In the genomic region with DNA sequence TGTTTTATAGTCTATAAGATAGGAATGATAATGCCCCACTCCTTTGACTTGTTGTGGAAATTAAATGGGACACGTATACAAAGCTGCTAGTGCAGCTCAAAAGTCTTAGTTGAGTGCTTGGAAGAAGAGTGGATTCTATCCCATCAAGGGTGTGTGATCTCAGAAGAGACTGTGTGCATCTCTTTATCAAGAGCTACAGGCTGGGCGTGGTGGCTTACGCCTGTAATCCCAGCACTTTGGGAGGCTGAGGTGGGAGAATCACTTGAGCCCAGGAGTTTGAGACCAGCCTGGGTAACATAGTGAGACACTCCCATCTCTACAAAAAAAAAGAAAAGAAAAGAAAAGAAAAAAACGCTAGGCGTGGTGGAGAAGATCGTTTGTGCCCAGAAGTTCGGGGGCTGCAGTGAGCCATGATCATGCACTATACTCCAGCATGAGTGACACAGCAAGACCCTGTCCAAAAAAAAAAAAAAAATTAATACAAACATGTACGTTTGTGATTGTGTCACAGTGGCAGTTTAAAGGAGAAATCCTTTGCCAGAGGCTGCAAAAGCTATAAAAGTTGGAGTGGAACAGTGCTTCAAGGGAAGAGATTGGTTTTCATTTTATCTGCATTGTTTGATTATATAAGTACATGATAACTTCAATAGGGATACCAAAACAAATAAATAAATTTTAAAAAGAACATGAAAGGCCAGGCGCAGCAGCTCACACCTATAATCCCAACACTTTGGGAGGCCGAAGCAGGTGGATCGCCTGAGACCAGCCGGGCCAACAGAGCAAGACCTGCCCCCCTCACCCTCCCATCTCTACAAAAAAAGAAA, we compare ENCODE assay signal across 8 cellular contexts. TPM values are rescaled to one million over a fixed set of nuclear protein-coding genes. Genes with fewer than 3 reads are reported as not detected.
DNase-seq lines count a peak whose midpoint lies in the region; ATAC-seq and TF ChIP-seq lines count a peak whose summit lies in the region.

No MANE protein-coding gene starts in this region.

- CTCF ChIA-PET in HEK293T (lab: Yijun Ruan, JAX): interaction anchor here (1.1 kb wide), 1 partner anchor 206 kb away, joined by 3 read pairs; no protein-coding TSS in a partner anchor

- H3K36me3 Mint-ChIP-seq in T-helper 17 cell (ENCODE audit: low read depth): no peaks in the 10 kb centered on the region

- DNase-seq in HEK293T (ENCODE audit: extremely low spot score) (no peak), T-helper 17 cell (no peak), fibroblast of villous mesenchyme (ENCODE audit: low read depth) (no peak), mesenteric fat pad (ENCODE audit: low spot score) (no peak), KBM-7 (no peak)
- no peak for DNase-seq in activated CD8-positive, alpha-beta memory T cell treated with anti-CD3 and anti-CD28 coated beads, Interleukin-2, amount 50 U/mL, for 4 hours

- POLR2A ChIA-PET in HEK293T (lab: Yijun Ruan, JAX): interaction anchor here (0.6 to 2.0 kb wide), 8 partner anchors 10 to 682 kb away, joined by 3 to 5 read pairs (median 3); a partner anchor contains a TSS

- no peaks in the 10 kb centered on the region for H3K27me3 Mint-ChIP-seq in T-helper 17 cell

- ATAC-seq in T-helper 17 cell (no peak), HG02610 (IDR thresholded peaks at IDR 0.05; ENCODE audit: unreplicated experiment) (no peak)

- H3K9me3 ChIP-seq in T-helper 17 cell (ENCODE audit: control insufficient read depth, low read length, poor library complexity, severe bottlenecking) (no peaks in the 10 kb centered on the region), skeletal muscle tissue (ENCODE audit: control insufficient read depth in 3 of 3, low read length in 3 of 3) (no peaks in the 10 kb centered on the region)

- H3K4me3 ChIP-seq in fibroblast of villous mesenchyme (ENCODE audit: low read depth, low read length): peak overlapping the region; percentile 57
- H3K4me3 ChIP-seq in skeletal muscle tissue (ENCODE audit: low read length in 3 of 3): peak overlapping the region; percentile 79 to 86 (median 82)

- H3K9ac ChIP-seq in skeletal muscle tissue (ENCODE audit: low read depth in 1 of 3, low read length in 3 of 3): peak overlapping the region; percentile 83 to 96 (median 92)

- H3K27ac Mint-ChIP-seq in T-helper 17 cell: peak overlapping the region; percentile 97

- H3K27me3 ChIP-seq in skeletal muscle tissue (ENCODE audit: control insufficient read depth in 3 of 3, insufficient read depth in 3 of 3, low read length in 3 of 3): no peaks in the 10 kb centered on the region

- H3K4me1 ChIP-seq in skeletal muscle tissue (ENCODE audit: control insufficient read depth in 3 of 3, insufficient read depth in 3 of 3, low read length in 3 of 3): peaks cover 14 to 18% (median 18%) of the 10 kb centered on the region in 3 donors

- in situ Hi-C loops in KBM-7 (cut with MboI; ENCODE audit: low pct_unique_long_range_greater_than_20kb, low sequenced_read_pairs): no loop called here

- H3K27ac ChIP-seq in skeletal muscle tissue (ENCODE audit: low read depth, low read length): no peak overlapping the region

- no peaks in the 10 kb centered on the region for H3K36me3 ChIP-seq in skeletal muscle tissue (ENCODE audit: control insufficient read depth in 3 of 3, insufficient read depth in 3 of 3, low read length in 3 of 3)

- TF ChIP-seq CTCF in fibroblast of villous mesenchyme (IDR thresholded peaks at IDR 0.05; ENCODE audit: insufficient read depth, low read depth, low read length): no peak

- H3K4me3 Mint-ChIP-seq in T-helper 17 cell: peak overlapping the region; percentile 90

- H3K4me1 Mint-ChIP-seq in T-helper 17 cell: peaks cover 20% of the 10 kb centered on the region

TF ChIP-seq in HEK293T, 16 proteins besides CTCF, POLR2A, EP300 and RAD21:
- TF ChIP-seq ZNF384 (IDR thresholded peaks at IDR 0.05) (peak; percentile 70), TARDBP (IDR thresholded peaks at IDR 0.05) (no peak), L3MBTL2 (conservative IDR thresholded peaks at IDR 0.05) (no peak), CTBP1 (IDR thresholded peaks at IDR 0.05; ENCODE audit: borderline replicate concordance) (no peak), SUZ12 (IDR thresholded peaks at IDR 0.05) (no peak), ELF4 (IDR thresholded peaks at IDR 0.05) (no peak)
- TF ChIP-seq, protein P1, sequence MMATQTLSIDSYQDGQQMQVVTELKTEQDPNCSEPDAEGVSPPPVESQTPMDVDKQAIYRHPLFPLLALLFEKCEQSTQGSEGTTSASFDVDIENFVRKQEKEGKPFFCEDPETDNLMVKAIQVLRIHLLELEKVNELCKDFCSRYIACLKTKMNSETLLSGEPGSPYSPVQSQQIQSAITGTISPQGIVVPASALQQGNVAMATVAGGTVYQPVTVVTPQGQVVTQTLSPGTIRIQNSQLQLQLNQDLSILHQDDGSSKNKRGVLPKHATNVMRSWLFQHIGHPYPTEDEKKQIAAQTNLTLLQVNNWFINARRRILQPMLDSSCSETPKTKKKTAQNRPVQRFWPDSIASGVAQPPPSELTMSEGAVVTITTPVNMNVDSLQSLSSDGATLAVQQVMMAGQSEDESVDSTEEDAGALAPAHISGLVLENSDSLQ (IDR thresholded peaks at IDR 0.05): peak; percentile 64
TF ChIP-seq in HEK293T: peak in this region for 2.

RNA-seq across cellular contexts. Expression of a gene that starts 0.9 kb away (rescaled TPM):
- 10 to 100 TPM; 22.1 to 22.3 TPM for total RNA-seq in T-helper 17 cell
- total RNA-seq in fibroblast of villous mesenchyme: 20.9 and 31.5 TPM in 2 replicates
- total RNA-seq in skeletal muscle tissue: 28.7 TPM
- 43.5 TPM for total RNA-seq in mesenteric fat pad

RNA-seq across cellular contexts. Expression of a gene that starts 38.9 kb away (rescaled TPM):
- not detected for total RNA-seq in T-helper 17 cell
- under 0.01 TPM in 1 of 2 replicates, not detected in the other for total RNA-seq in fibroblast of villous mesenchyme
- 0.52 TPM for total RNA-seq in skeletal muscle tissue
- total RNA-seq in mesenteric fat pad: not detected
